In the genomic region with DNA sequence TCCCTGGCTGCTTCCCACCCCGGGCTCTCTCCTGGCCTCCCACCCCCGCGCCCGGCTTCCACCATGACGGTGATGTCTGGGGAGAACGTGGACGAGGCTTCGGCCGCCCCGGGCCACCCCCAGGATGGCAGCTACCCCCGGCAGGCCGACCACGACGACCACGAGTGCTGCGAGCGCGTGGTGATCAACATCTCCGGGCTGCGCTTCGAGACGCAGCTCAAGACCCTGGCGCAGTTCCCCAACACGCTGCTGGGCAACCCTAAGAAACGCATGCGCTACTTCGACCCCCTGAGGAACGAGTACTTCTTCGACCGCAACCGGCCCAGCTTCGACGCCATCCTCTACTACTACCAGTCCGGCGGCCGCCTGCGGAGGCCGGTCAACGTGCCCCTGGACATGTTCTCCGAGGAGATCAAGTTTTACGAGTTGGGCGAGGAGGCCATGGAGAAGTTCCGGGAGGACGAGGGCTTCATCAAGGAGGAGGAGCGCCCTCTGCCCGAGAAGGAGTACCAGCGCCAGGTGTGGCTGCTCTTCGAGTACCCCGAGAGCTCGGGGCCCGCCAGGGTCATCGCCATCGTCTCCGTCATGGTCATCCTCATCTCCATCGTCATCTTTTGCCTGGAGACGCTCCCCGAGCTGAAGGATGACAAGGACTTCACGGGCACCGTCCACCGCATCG, we compare ENCODE assay signal across 11 cellular contexts. TPM values are rescaled to one million over a fixed set of nuclear protein-coding genes. Genes with fewer than 3 reads are reported as not detected.
A peak's percentile ranks its signal among the peaks of the same experiment; 100 is the strongest.
DNase-seq lines count a peak whose midpoint lies in the region; ATAC-seq and TF ChIP-seq lines count a peak whose summit lies in the region.
"Had no signal": no experiment of that assay in that cellular context is flagged by ENCODE, and none has a peak within 500 bp of the region (broad histone marks: within the 10 kb centered on the region; RNA-seq: fewer than 3 reads in every experiment).

No MANE protein-coding gene starts in this region.

- peaks cover 55% of the 10 kb centered on the region for H3K27me3 Mint-ChIP-seq in stimulated activated naive CD8-positive, alpha-beta T cell treated with anti-CD3 and anti-CD28 coated beads, Interleukin-15, Interleukin-2, amounts not matched to agents 100 ng/mL and 50 ng/mL, for 24 hours
- H3K27me3 Mint-ChIP-seq in activated naive CD8-positive, alpha-beta T cell treated with anti-CD3 and anti-CD28 coated beads, Interleukin-2, amount 10 ng/mL, durations not matched to agents 7 days and 5 days, result peaks cover 61% of the 10 kb centered on the region
- peaks cover 24 to 59% (median 37%) of the 10 kb centered on the region in 5 donors for H3K27me3 Mint-ChIP-seq in naive thymus-derived CD8-positive, alpha-beta T cell
- H3K27me3 Mint-ChIP-seq in progenitor cell of endocrine pancreas, result peaks cover 62% of the 10 kb centered on the region

- no peak for ATAC-seq in stimulated activated naive CD8-positive, alpha-beta T cell treated with anti-CD3 and anti-CD28 coated beads, Interleukin-15, Interleukin-2, amounts not matched to agents 100 U/mL and 50 U/mL, for 24 hours
- ATAC-seq in activated naive CD8-positive, alpha-beta T cell treated with anti-CD3 and anti-CD28 coated beads, Interleukin-2, amount 10 ng/mL, durations not matched to agents 7 days and 5 days (ENCODE audit: low read depth), result no peak
- ATAC-seq in naive thymus-derived CD8-positive, alpha-beta T cell, result no peak
- ATAC-seq in GM21423 (IDR thresholded peaks at IDR 0.05; ENCODE audit: unreplicated experiment) (no peak), GM18498 (IDR thresholded peaks at IDR 0.05; ENCODE audit: unreplicated experiment) (no peak), GM18505 (IDR thresholded peaks at IDR 0.05; ENCODE audit: unreplicated experiment) (no peak)

- no peak for DNase-seq in stimulated activated naive CD8-positive, alpha-beta T cell treated with anti-CD3 and anti-CD28 coated beads, Interleukin-15, Interleukin-2, amounts not matched to agents 100 U/mL and 50 U/mL, for 24 hours
- DNase-seq in activated naive CD8-positive, alpha-beta T cell treated with anti-CD3 and anti-CD28 coated beads, Interleukin-2, amount 10 ng/mL, durations not matched to agents 7 days and 5 days, result peak; percentile 30
- no peak for DNase-seq in naive thymus-derived CD8-positive, alpha-beta T cell
- no peak for DNase-seq in progenitor cell of endocrine pancreas (ENCODE audit: low spot score, unreplicated experiment)
- DNase-seq: NCI-H1105 treated with DMSO at 0.1 percent for 48 hours had no signal

- H3K4me3 Mint-ChIP-seq in stimulated activated naive CD8-positive, alpha-beta T cell treated with anti-CD3 and anti-CD28 coated beads, Interleukin-15, Interleukin-2, amounts not matched to agents 100 ng/mL and 50 ng/mL, for 24 hours, result peak overlapping the region; percentile 68
- peak overlapping the region; percentile 41 for H3K4me3 Mint-ChIP-seq in activated naive CD8-positive, alpha-beta T cell treated with anti-CD3 and anti-CD28 coated beads, Interleukin-2, amount 10 ng/mL, durations not matched to agents 7 days and 5 days
- peak overlapping the region in 9 of 10 donors; percentile 55 to 86 (median 77) for H3K4me3 Mint-ChIP-seq in naive thymus-derived CD8-positive, alpha-beta T cell
- H3K4me3 Mint-ChIP-seq in progenitor cell of endocrine pancreas (ENCODE audit: low read depth), result no peak overlapping the region

- H3K27ac Mint-ChIP-seq in stimulated activated naive CD8-positive, alpha-beta T cell treated with anti-CD3 and anti-CD28 coated beads, Interleukin-15, Interleukin-2, amounts not matched to agents 100 ng/mL and 50 ng/mL, for 24 hours, result no peak overlapping the region
- no peak overlapping the region for H3K27ac Mint-ChIP-seq in activated naive CD8-positive, alpha-beta T cell treated with anti-CD3 and anti-CD28 coated beads, Interleukin-2, amount 10 ng/mL, durations not matched to agents 7 days and 5 days
- H3K27ac Mint-ChIP-seq in naive thymus-derived CD8-positive, alpha-beta T cell, result peak overlapping the region in 1 of 10 donors; percentile 10
- H3K27ac Mint-ChIP-seq in progenitor cell of endocrine pancreas, result no peak overlapping the region

- POLR2A ChIA-PET in activated naive CD8-positive, alpha-beta T cell treated with anti-CD3 and anti-CD28 coated beads, Interleukin-2, amount 10 ng/mL, durations not matched to agents 7 days and 5 days (lab: Charles Lee), result no interaction called here
- POLR2A ChIA-PET in naive thymus-derived CD8-positive, alpha-beta T cell (lab: Charles Lee), result interaction anchor here (0.6 to 0.7 kb wide), 2 partner anchors 53 to 949 kb away, joined by 3 to 4 read pairs; no protein-coding TSS in a partner anchor

- no peak for TF ChIP-seq CTCF in progenitor cell of endocrine pancreas (IDR thresholded peaks at IDR 0.05; ENCODE audit: unreplicated experiment)

- H3K9me3 Mint-ChIP-seq in stimulated activated naive CD8-positive, alpha-beta T cell treated with anti-CD3 and anti-CD28 coated beads, Interleukin-15, Interleukin-2, amounts not matched to agents 100 ng/mL and 50 ng/mL, for 24 hours, result peaks cover 3% of the 10 kb centered on the region
- no peaks in the 10 kb centered on the region for H3K9me3 Mint-ChIP-seq in activated naive CD8-positive, alpha-beta T cell treated with anti-CD3 and anti-CD28 coated beads, Interleukin-2, amount 10 ng/mL, durations not matched to agents 7 days and 5 days
- peaks cover 0 to 10% (median 3%) of the 10 kb centered on the region in 9 donors for H3K9me3 Mint-ChIP-seq in naive thymus-derived CD8-positive, alpha-beta T cell
- peaks cover 4% of the 10 kb centered on the region for H3K9me3 Mint-ChIP-seq in progenitor cell of endocrine pancreas (ENCODE audit: low read depth)

- peaks cover 25% of the 10 kb centered on the region for H3K4me1 Mint-ChIP-seq in stimulated activated naive CD8-positive, alpha-beta T cell treated with anti-CD3 and anti-CD28 coated beads, Interleukin-15, Interleukin-2, amounts not matched to agents 100 ng/mL and 50 ng/mL, for 24 hours (ENCODE audit: low read depth)
- H3K4me1 Mint-ChIP-seq in activated naive CD8-positive, alpha-beta T cell treated with anti-CD3 and anti-CD28 coated beads, Interleukin-2, amount 10 ng/mL, durations not matched to agents 7 days and 5 days, result peaks cover 12% of the 10 kb centered on the region
- H3K4me1 Mint-ChIP-seq in naive thymus-derived CD8-positive, alpha-beta T cell, result peaks cover 9 to 26% (median 21%) of the 10 kb centered on the region in 4 donors
- peaks cover 12% of the 10 kb centered on the region for H3K4me1 Mint-ChIP-seq in progenitor cell of endocrine pancreas (ENCODE audit: low read depth)

- no peak for TF ChIP-seq POLR2A in GM18505 (IDR thresholded peaks at IDR 0.05; ENCODE audit: borderline replicate concordance, extremely low read depth, insufficient read depth, insufficient read length)

- H3K36me3 Mint-ChIP-seq in stimulated activated naive CD8-positive, alpha-beta T cell treated with anti-CD3 and anti-CD28 coated beads, Interleukin-15, Interleukin-2, amounts not matched to agents 100 ng/mL and 50 ng/mL, for 24 hours (ENCODE audit: low read depth), result no peaks in the 10 kb centered on the region
- no peaks in the 10 kb centered on the region for H3K36me3 Mint-ChIP-seq in activated naive CD8-positive, alpha-beta T cell treated with anti-CD3 and anti-CD28 coated beads, Interleukin-2, amount 10 ng/mL, durations not matched to agents 7 days and 5 days
- peaks cover 0 to 10% (median 7%) of the 10 kb centered on the region in 3 donors for H3K36me3 Mint-ChIP-seq in naive thymus-derived CD8-positive, alpha-beta T cell
- H3K36me3 Mint-ChIP-seq in progenitor cell of endocrine pancreas (ENCODE audit: insufficient read depth), result peaks cover 3% of the 10 kb centered on the region

RNA-seq across cellular contexts. Expression of a gene that starts 1.8 kb away (rescaled TPM):
- not detected for total RNA-seq in activated naive CD8-positive, alpha-beta T cell treated with anti-CD3 and anti-CD28 coated beads, Interleukin-2, amount 10 ng/mL, durations not matched to agents 7 days and 5 days
- total RNA-seq in naive thymus-derived CD8-positive, alpha-beta T cell, result not detected
- not detected for polyA plus RNA-seq in naive thymus-derived CD8-positive, alpha-beta T cell
- total RNA-seq in progenitor cell of endocrine pancreas, result not detected in 2 replicates
- total RNA-seq: HT1080 had no signal
- polyA plus RNA-seq: cardiac muscle cell had no signal
